Comparison of ENCODE assay signal across 18 cellular contexts in genomic region chr2:136243638-136244557, GRCh38.
DNase-seq lines count a peak whose midpoint lies in the region; TF ChIP-seq lines count a peak whose summit lies in the region.
"Had no signal": no experiment of that assay in that cellular context is flagged by ENCODE, and none has a peak within 500 bp of the region (broad histone marks: within the 10 kb centered on the region; RNA-seq: fewer than 3 reads in every experiment).

No MANE protein-coding gene starts in this region.

- TF ChIP-seq CTCF in OCI-LY1 (IDR thresholded peaks at IDR 0.05; ENCODE audit: low read length), result no peak
- no peak for TF ChIP-seq CTCF in glutamatergic neuron (IDR thresholded peaks at IDR 0.05; ENCODE audit: partially characterized antibody, unreplicated experiment)
- no peak for TF ChIP-seq CTCF in osteoblast (IDR thresholded peaks at IDR 0.05; ENCODE audit: extremely low read depth, low read depth, low read length)

- H3K36me3 Mint-ChIP-seq in activated CD4-positive, alpha-beta T cell treated with anti-CD3 and anti-CD28 coated beads, Interleukin-2, amount 10 ng/mL, durations not matched to agents 7 days and 5 days (ENCODE audit: low read depth), result peaks cover 4% of the 10 kb centered on the region
- peaks cover 4% of the 10 kb centered on the region for H3K36me3 Mint-ChIP-seq in glutamatergic neuron (ENCODE audit: unreplicated experiment)

- peaks cover 3% of the 10 kb centered on the region for H3K9me3 Mint-ChIP-seq in activated CD4-positive, alpha-beta T cell treated with anti-CD3 and anti-CD28 coated beads, Interleukin-2, amount 10 ng/mL, durations not matched to agents 7 days and 5 days
- H3K9me3 Mint-ChIP-seq in glutamatergic neuron (ENCODE audit: unreplicated experiment), result peaks cover 24% of the 10 kb centered on the region
- H3K9me3 Mint-ChIP-seq: activated B cell treated with CpG ODN at 0.5 μM for 24 hours; activated naive CD8-positive, alpha-beta T cell treated with anti-CD3 and anti-CD28 coated beads, Interleukin-2, amount 10 ng/mL, durations not matched to agents 7 days and 5 days; T-helper 2 cell treated with Interferon-gamma antibody and Interleukin-4, amounts not matched to agents 5 μg/mL and 100 μg/mL, for 36 hours had no signal

- peak overlapping the region; percentile 30; the same call in 1 of the 2 replicates for H3K9ac ChIP-seq in OCI-LY1 (ENCODE audit: low read length)

- H3K9me2 ChIP-seq in OCI-LY1 (ENCODE audit: low read depth, low read length), result no peaks in the 10 kb centered on the region

- H3K27ac Mint-ChIP-seq in activated CD4-positive, alpha-beta T cell treated with anti-CD3 and anti-CD28 coated beads, Interleukin-2, amount 10 ng/mL, durations not matched to agents 7 days and 5 days, result peak overlapping the region; percentile 48
- peak overlapping the region; percentile 82 for H3K27ac Mint-ChIP-seq in glutamatergic neuron (ENCODE audit: unreplicated experiment)

- no peaks in the 10 kb centered on the region for H3K27me3 Mint-ChIP-seq in activated CD4-positive, alpha-beta T cell treated with anti-CD3 and anti-CD28 coated beads, Interleukin-2, amount 10 ng/mL, durations not matched to agents 7 days and 5 days
- peaks cover 19% of the 10 kb centered on the region for H3K27me3 Mint-ChIP-seq in glutamatergic neuron (ENCODE audit: unreplicated experiment)
- H3K27me3 Mint-ChIP-seq: activated B cell treated with CpG ODN at 0.5 μM for 24 hours; activated naive CD8-positive, alpha-beta T cell treated with anti-CD3 and anti-CD28 coated beads, Interleukin-2, amount 10 ng/mL, durations not matched to agents 7 days and 5 days had no signal

- H4K20me1 ChIP-seq in OCI-LY1 (ENCODE audit: insufficient read depth, low read length) (no peaks in the 10 kb centered on the region), osteoblast (ENCODE audit: insufficient read depth, low read length) (no peaks in the 10 kb centered on the region)

- H3K4me1 Mint-ChIP-seq in activated CD4-positive, alpha-beta T cell treated with anti-CD3 and anti-CD28 coated beads, Interleukin-2, amount 10 ng/mL, durations not matched to agents 7 days and 5 days, result peaks cover 33% of the 10 kb centered on the region
- peaks cover 43% of the 10 kb centered on the region for H3K4me1 Mint-ChIP-seq in glutamatergic neuron (ENCODE audit: low read depth, unreplicated experiment)

- no peak overlapping the region for H2AFZ ChIP-seq in OCI-LY1 (ENCODE audit: low read length)
- H2AFZ ChIP-seq in osteoblast (ENCODE audit: low read length), result no peak overlapping the region

- H3K4me3 Mint-ChIP-seq in activated CD4-positive, alpha-beta T cell treated with anti-CD3 and anti-CD28 coated beads, Interleukin-2, amount 10 ng/mL, durations not matched to agents 7 days and 5 days, result no peak overlapping the region
- H3K4me3 Mint-ChIP-seq in glutamatergic neuron (ENCODE audit: unreplicated experiment), result peak overlapping the region; percentile 42
- H3K4me3 Mint-ChIP-seq: activated B cell treated with CpG ODN at 0.5 μM for 24 hours; T-helper 2 cell treated with Interferon-gamma antibody and Interleukin-4, amounts not matched to agents 5 μg/mL and 100 μg/mL, for 36 hours had no signal

- H3K4me2 ChIP-seq in OCI-LY1 (ENCODE audit: low read length) (no peak overlapping the region; the same call in 1 of the 2 replicates), osteoblast (ENCODE audit: insufficient read depth, low read length) (no peak overlapping the region)

- H3K27ac ChIP-seq in OCI-LY1 (ENCODE audit: low read depth, low read length, poor library complexity, severe bottlenecking), result peak overlapping the region; percentile 100
- H3K27ac ChIP-seq in osteoblast (ENCODE audit: low read depth, low read length), result no peak overlapping the region
- H3K27ac ChIP-seq: brain microvascular endothelial cell, colonic mucosa had no signal

- DNase-seq in activated CD4-positive, alpha-beta T cell treated with anti-CD3 and anti-CD28 coated beads, Interleukin-2, amount 10 ng/mL, durations not matched to agents 7 days and 5 days, result no peak
- no peak for DNase-seq in activated CD4-positive, alpha-beta T cell treated with anti-CD3 and anti-CD28 coated beads, Interleukin-2, amount 50 U/mL, for 48 hours
- peak; percentile 60 for DNase-seq in glutamatergic neuron
- peak; percentile 59 for DNase-seq in osteoblast (ENCODE audit: insufficient read length, low spot score, missing footprints)
- no peak for DNase-seq in MV-4-11 (lab: John Stamatoyannopoulos, UW)
- no peak for DNase-seq in activated gamma-delta T cell (lab: John Stamatoyannopoulos, UW)
- DNase-seq in germinal center (ENCODE audit: low spot score), result no peak
- DNase-seq: activated B cell treated with CpG ODN at 0.5 μM for 24 hours; activated naive CD8-positive, alpha-beta T cell treated with anti-CD3 and anti-CD28 coated beads, Interleukin-2, amount 10 ng/mL, durations not matched to agents 7 days and 5 days; brain microvascular endothelial cell; colonic mucosa; mucosa of descending colon; NCI-H1417 treated with DMSO at 0.1 percent for 48 hours; NCI-H2107; NCI-H510A treated with DMSO at 0.1 percent for 48 hours; SHP77 treated with DMSO at 0.1 percent for 48 hours had no signal

- no peaks in the 10 kb centered on the region for H3K79me2 ChIP-seq in OCI-LY1 (ENCODE audit: insufficient read depth, low read length)
- no peaks in the 10 kb centered on the region for H3K79me2 ChIP-seq in osteoblast (ENCODE audit: insufficient read depth, low read length)

- H3K27me3 ChIP-seq in OCI-LY1 (ENCODE audit: insufficient read depth, low read length) (no peaks in the 10 kb centered on the region), osteoblast (ENCODE audit: insufficient read depth, low read length) (no peaks in the 10 kb centered on the region)
- H3K27me3 ChIP-seq: brain microvascular endothelial cell, colonic mucosa had no signal

- H3K4me3 ChIP-seq in OCI-LY1 (ENCODE audit: low read depth, low read length, poor library complexity, severe bottlenecking) (no peak overlapping the region), osteoblast (ENCODE audit: insufficient read depth, low read length) (no peak overlapping the region)
- H3K4me3 ChIP-seq: colonic mucosa, mucosa of descending colon had no signal

- POLR2A ChIA-PET in activated CD4-positive, alpha-beta T cell treated with anti-CD3 and anti-CD28 coated beads, Interleukin-2, amount 10 ng/mL, durations not matched to agents 7 days and 5 days (lab: Charles Lee), result no interaction called here

- peaks cover 100% of the 10 kb centered on the region for H3K4me1 ChIP-seq in OCI-LY1 (ENCODE audit: insufficient read depth, low read length, severe bottlenecking)
- no peaks in the 10 kb centered on the region for H3K4me1 ChIP-seq in osteoblast (ENCODE audit: insufficient read depth, low read length)
- H3K4me1 ChIP-seq: colonic mucosa had no signal

- H3K9me3 ChIP-seq in OCI-LY1 (ENCODE audit: low read length) (no peaks in the 10 kb centered on the region), osteoblast (ENCODE audit: low read depth, low read length) (no peaks in the 10 kb centered on the region)
- H3K9me3 ChIP-seq: colonic mucosa, mucosa of descending colon had no signal

- CTCF ChIA-PET in activated CD4-positive, alpha-beta T cell treated with anti-CD3 and anti-CD28 coated beads, Interleukin-2, amount 10 ng/mL, durations not matched to agents 7 days and 5 days (lab: Charles Lee), result interaction anchor here (1.0 to 2.3 kb wide), 4 partner anchors 11 to 61 kb away, joined by 3 to 5 read pairs (median 4); no protein-coding TSS in a partner anchor

- H3K36me3 ChIP-seq in OCI-LY1 (ENCODE audit: insufficient read depth, low read length) (no peaks in the 10 kb centered on the region), osteoblast (ENCODE audit: insufficient read depth, low read length) (no peaks in the 10 kb centered on the region)
- H3K36me3 ChIP-seq: brain microvascular endothelial cell, colonic mucosa had no signal

- peaks cover 6% of the 10 kb centered on the region; the same call in 1 of the 2 replicates for H3F3A ChIP-seq in OCI-LY1 (ENCODE audit: insufficient read depth, low read length)

Comparison
In these comparisons a context has a peak if more than half of its experiments do, and no peak if none do; other contexts are left out.
1. DNase-seq: peak in glutamatergic neuron (single experiment) and osteoblast (single experiment); none in activated CD4-positive, alpha-beta T cell treated with anti-CD3 and anti-CD28 coated beads, Interleukin-2, amount 10 ng/mL, durations not matched to agents 7 days and 5 days (single experiment), activated CD4-positive, alpha-beta T cell treated with anti-CD3 and anti-CD28 coated beads, Interleukin-2, amount 50 U/mL, for 48 hours (0 of 2), MV-4-11 (single experiment), activated gamma-delta T cell (single experiment) and germinal center (single experiment).